20 cellular contexts compared by ENCODE assay signal in genomic region chr18:63188063-63188462, GRCh38.
DNase-seq lines count a peak whose midpoint lies in the region; ATAC-seq, FAIRE-seq and TF ChIP-seq lines count a peak whose summit lies in the region.
"Had no signal": no experiment of that assay in that cellular context is flagged by ENCODE, and none has a peak within 500 bp of the region (broad histone marks: within the 10 kb centered on the region; RNA-seq: fewer than 3 reads in every experiment).

No MANE protein-coding gene starts in this region.

- FAIRE-seq in H54 (lab: Jason Lieb, UNC): no peak
- FAIRE-seq: astrocyte, K562, small intestine had no signal

- no peak overlapping the region for H3K9ac ChIP-seq in BLaER1 treated with 17β-estradiol and CSF1 and Interleukin-3, amounts not matched to agents 10 nM and 100 nM

- no peak for DNase-seq in activated naive CD8-positive, alpha-beta T cell treated with anti-CD3 and anti-CD28 coated beads, Interleukin-2, amount 50 U/mL, for 24 hours
- no peak for DNase-seq in activated effector memory CD4-positive, alpha-beta T cell treated with anti-CD3 and anti-CD28 coated beads, Interleukin-2, amount 50 U/mL, for 16 hours
- DNase-seq in H54 (ENCODE audit: insufficient read length, low spot score) (no peak), PC-9 (no peak), NCI-H1417 treated with DMSO at 0.1 percent for 48 hours (lab: John Stamatoyannopoulos, UW) (no peak)
- DNase-seq: activated CD4-positive, alpha-beta T cell treated with anti-CD3 and anti-CD28 coated beads for 1 hour; dermis blood vessel endothelial cell; GOT3; heart left ventricle; kidney glomerular epithelial cell; NCI-H1417; PC-3; small intestine; substantia nigra had no signal

- CTCF ChIA-PET in PC-9 (lab: Charles Lee): interaction anchor here (0.5 kb wide), 1 partner anchor 670 kb away, joined by 11 read pairs; no protein-coding TSS in a partner anchor

- POLR2A ChIA-PET in PC-9 (lab: Charles Lee; ENCODE audit: unreplicated experiment): no interaction called here

- no peaks in the 10 kb centered on the region for H3K9me3 Mint-ChIP-seq in activated naive CD8-positive, alpha-beta T cell treated with anti-CD3 and anti-CD28 coated beads, Interleukin-2, amount 50 U/mL, for 24 hours

- no peak overlapping the region for H3K4me3 Mint-ChIP-seq in activated naive CD8-positive, alpha-beta T cell treated with anti-CD3 and anti-CD28 coated beads, Interleukin-2, amount 50 U/mL, for 24 hours

- H3K4me1 ChIP-seq in BLaER1 treated with 17β-estradiol and CSF1 and Interleukin-3, amounts not matched to agents 10 nM and 100 nM: peaks cover 33 to 52% (median 44%) of the 10 kb centered on the region in 10 experiments
- H3K4me1 ChIP-seq in PC-9 (replicated peaks; ENCODE audit: insufficient read depth): peaks cover 8% of the 10 kb centered on the region; the same call in 1 of the 2 replicates

- BruUV-seq in PC-9 (replicated peaks; lab: Mats Ljungman, UMichigan): no TSS peak

- H3K27ac Mint-ChIP-seq in activated naive CD8-positive, alpha-beta T cell treated with anti-CD3 and anti-CD28 coated beads, Interleukin-2, amount 50 U/mL, for 24 hours: no peak overlapping the region

- no peaks in the 10 kb centered on the region for H3K9me2 ChIP-seq in PC-9 (ENCODE audit: insufficient read depth)

- peaks cover 92% of the 10 kb centered on the region for H3K4me1 Mint-ChIP-seq in activated naive CD8-positive, alpha-beta T cell treated with anti-CD3 and anti-CD28 coated beads, Interleukin-2, amount 50 U/mL, for 24 hours

- intact Hi-C loops in PC-9 (cut with micrococcal nuclease; ENCODE audit: unreplicated experiment): no loop called here

- H3K9me3 ChIP-seq in BLaER1 treated with 17β-estradiol and CSF1 and Interleukin-3, amounts not matched to agents 10 nM and 100 nM (replicated peaks in 1 of 11): peaks cover 0 to 5% (median 0%) of the 10 kb centered on the region in 11 experiments; a peak in 3 of 22 replicates
- H3K9me3 ChIP-seq in PC-9 (ENCODE audit: insufficient read depth, low read depth): no peaks in the 10 kb centered on the region
- H3K9me3 ChIP-seq: esophagus muscularis mucosa, heart left ventricle had no signal

- peaks cover 0 to 9% (median 0%) of the 10 kb centered on the region in 11 experiments; a peak in 3 of 22 replicates for H4K20me1 ChIP-seq in BLaER1 treated with 17β-estradiol and CSF1 and Interleukin-3, amounts not matched to agents 10 nM and 100 nM
- H4K20me1 ChIP-seq in PC-9 (ENCODE audit: insufficient read depth): no peaks in the 10 kb centered on the region

- H3K4me2 ChIP-seq in BLaER1 treated with 17β-estradiol and CSF1 and Interleukin-3, amounts not matched to agents 10 nM and 100 nM: peak overlapping the region in 8 of 11 experiments; percentile 32 to 68 (median 54); a peak in 5 of 22 replicates
- H3K4me2 ChIP-seq in PC-9: no peak overlapping the region

- no peaks in the 10 kb centered on the region for H3K27me3 Mint-ChIP-seq in activated naive CD8-positive, alpha-beta T cell treated with anti-CD3 and anti-CD28 coated beads, Interleukin-2, amount 50 U/mL, for 24 hours

- no peak overlapping the region for H3K27ac ChIP-seq in BLaER1 treated with 17β-estradiol and CSF1 and Interleukin-3, amounts not matched to agents 10 nM and 100 nM
- no peak overlapping the region for H3K27ac ChIP-seq in PC-9
- H3K27ac ChIP-seq: esophagus muscularis mucosa had no signal

- peak; percentile 40 for ATAC-seq in GM18502 (IDR thresholded peaks at IDR 0.05; ENCODE audit: poor library complexity, unreplicated experiment)
- peak; percentile 34 for ATAC-seq in HG02852 (IDR thresholded peaks at IDR 0.05; ENCODE audit: unreplicated experiment)
- ATAC-seq in activated naive CD8-positive, alpha-beta T cell treated with anti-CD3 and anti-CD28 coated beads, Interleukin-2, amount 50 U/mL, for 24 hours: peak; percentile 56
- ATAC-seq: heart left ventricle, K562, PC-3 had no signal

- H3K4me3 ChIP-seq in BLaER1 treated with 17β-estradiol and CSF1 and Interleukin-3, amounts not matched to agents 10 nM and 100 nM: no peak overlapping the region
- H3K4me3 ChIP-seq in PC-9: no peak overlapping the region
- H3K4me3 ChIP-seq: esophagus muscularis mucosa, heart left ventricle, K562 had no signal

- H3K36me3 ChIP-seq in BLaER1 treated with 17β-estradiol and CSF1 and Interleukin-3, amounts not matched to agents 10 nM and 100 nM: peaks cover 0 to 44% (median 22%) of the 10 kb centered on the region in 11 experiments; a peak in 13 of 22 replicates
- no peaks in the 10 kb centered on the region for H3K36me3 ChIP-seq in PC-9 (ENCODE audit: low read depth)
- H3K36me3 ChIP-seq: esophagus muscularis mucosa, heart left ventricle had no signal

- no peaks in the 10 kb centered on the region for H3F3A ChIP-seq in PC-9 (ENCODE audit: insufficient read depth, low read depth)

- TF ChIP-seq POLR2A in H54 (IDR thresholded peaks at IDR 0.05; ENCODE audit: low read depth, low read length): no peak

- H2AFZ ChIP-seq in PC-9: no peak overlapping the region

- H3K27me3 ChIP-seq in BLaER1 treated with 17β-estradiol and CSF1 and Interleukin-3, amounts not matched to agents 10 nM and 100 nM: no peaks in the 10 kb centered on the region
- no peaks in the 10 kb centered on the region for H3K27me3 ChIP-seq in PC-9 (ENCODE audit: insufficient read depth, low read depth)
- H3K27me3 ChIP-seq: esophagus muscularis mucosa, heart left ventricle had no signal

- H3K36me3 Mint-ChIP-seq in activated naive CD8-positive, alpha-beta T cell treated with anti-CD3 and anti-CD28 coated beads, Interleukin-2, amount 50 U/mL, for 24 hours (ENCODE audit: low read depth): peaks cover 22% of the 10 kb centered on the region

- H3K79me2 ChIP-seq in PC-9 (ENCODE audit: low read depth): no peaks in the 10 kb centered on the region

- no peak for TF ChIP-seq CTCF in PC-9 (conservative IDR thresholded peaks at IDR 0.05)
